In the genomic region with DNA sequence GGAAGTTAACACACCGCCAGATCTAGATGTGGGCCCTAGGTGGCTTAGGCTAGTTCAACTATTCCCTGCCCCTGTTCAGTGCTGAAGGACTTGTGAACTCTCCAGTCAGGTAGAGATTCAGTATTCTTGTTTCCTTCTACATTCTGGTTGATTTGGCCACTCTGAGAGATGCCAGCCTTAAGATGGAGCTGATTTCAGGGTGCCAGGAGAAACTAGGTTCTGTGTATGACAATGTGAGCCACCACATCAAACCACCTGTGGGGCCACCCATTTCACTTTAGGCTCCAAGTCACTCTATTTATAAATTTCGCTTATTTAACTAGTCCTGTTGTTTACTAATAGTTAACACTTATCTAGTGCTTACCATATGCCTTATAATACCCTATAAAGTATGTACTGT, we compare ENCODE assay signal across 22 cellular contexts. TPM values are rescaled to one million over a fixed set of nuclear protein-coding genes. Genes with fewer than 3 reads are reported as not detected.
A peak's percentile ranks its signal among the peaks of the same experiment; 100 is the strongest.
DNase-seq lines count a peak whose midpoint lies in the region; ATAC-seq and TF ChIP-seq lines count a peak whose summit lies in the region.
"Had no signal": no experiment of that assay in that cellular context is flagged by ENCODE, and none has a peak within 500 bp of the region (broad histone marks: within the 10 kb centered on the region; RNA-seq: fewer than 3 reads in every experiment).

No MANE protein-coding gene starts in this region.

- H3K27me3 ChIP-seq in SJCRH30, result no peaks in the 10 kb centered on the region
- H3K27me3 ChIP-seq in esophagus muscularis mucosa, result no peaks in the 10 kb centered on the region
- H3K27me3 ChIP-seq: body of pancreas, gastrocnemius medialis, pancreas, thyroid gland had no signal

- no peaks in the 10 kb centered on the region for H3K9me3 ChIP-seq in SJCRH30 (replicated peaks)
- no peaks in the 10 kb centered on the region for H3K9me3 ChIP-seq in esophagus muscularis mucosa
- H3K9me3 ChIP-seq: body of pancreas, gastrocnemius medialis, pancreas, thyroid gland had no signal

- H3K36me3 ChIP-seq in SJCRH30 (peaks cover 3% of the 10 kb centered on the region; the same call in 1 of the 2 replicates), esophagus muscularis mucosa (no peaks in the 10 kb centered on the region)
- H3K36me3 ChIP-seq: gastrocnemius medialis, pancreas, thyroid gland had no signal

- ATAC-seq in sciatic nerve, result peak; percentile 47
- no peak for ATAC-seq in HG02973 (IDR thresholded peaks at IDR 0.05; ENCODE audit: unreplicated experiment)
- ATAC-seq: activated CD4-positive, CD25-positive, alpha-beta regulatory T cell treated with anti-CD3 and anti-CD28 coated beads, Interleukin-2, amount 50 U/mL, for 24 hours; body of pancreas; gastrocnemius medialis; HCT116 had no signal

- H3K27me3 Mint-ChIP-seq in activated CD4-positive, alpha-beta memory T cell treated with anti-CD3 and anti-CD28 coated beads for 36 hours, result peaks cover 19% of the 10 kb centered on the region
- H3K27me3 Mint-ChIP-seq in activated CD4-positive, alpha-beta memory T cell treated with anti-CD3 and anti-CD28 coated beads, Interleukin-2, amount 10 ng/mL, durations not matched to agents 7 days and 5 days, result peaks cover 10% of the 10 kb centered on the region
- H3K27me3 Mint-ChIP-seq: dendritic cell treated with granulocyte-macrophage colony-stimulating factor and Interleukin-4, amounts not matched to agents 40 ng/mL and 50 ng/mL, for 4 days had no signal

- POLR2A ChIA-PET in activated CD4-positive, alpha-beta memory T cell treated with anti-CD3 and anti-CD28 coated beads for 36 hours (lab: Charles Lee), result interaction anchor here (1.4 kb wide), 1 partner anchor 26 kb away, joined by 3 read pairs; a partner anchor contains a TSS
- POLR2A ChIA-PET in activated CD4-positive, alpha-beta memory T cell treated with anti-CD3 and anti-CD28 coated beads, Interleukin-2, amount 10 ng/mL, durations not matched to agents 7 days and 5 days (lab: Charles Lee), result no interaction called here
- POLR2A ChIA-PET in GM10248 (lab: Yijun Ruan, JAX), result no interaction called here

- WGBS in esophagus muscularis mucosa, result 94% methylated on average over 2 of the region's 2 CpGs

- H3K4me3 Mint-ChIP-seq in activated CD4-positive, alpha-beta memory T cell treated with anti-CD3 and anti-CD28 coated beads for 36 hours, result no peak overlapping the region
- H3K4me3 Mint-ChIP-seq in activated CD4-positive, alpha-beta memory T cell treated with anti-CD3 and anti-CD28 coated beads, Interleukin-2, amount 10 ng/mL, durations not matched to agents 7 days and 5 days, result no peak overlapping the region
- H3K4me3 Mint-ChIP-seq: dendritic cell treated with granulocyte-macrophage colony-stimulating factor and Interleukin-4, amounts not matched to agents 40 ng/mL and 50 ng/mL, for 4 days had no signal

- TF ChIP-seq EP300 in esophagus muscularis mucosa (IDR thresholded peaks at IDR 0.05), result no peak

- intact Hi-C loops in activated CD4-positive, alpha-beta memory T cell treated with anti-CD3 and anti-CD28 coated beads for 36 hours (cut with micrococcal nuclease), result loop anchor here (2.0 to 5.0 kb wide), 2 partner anchors 65 to 67 kb away; no protein-coding TSS in a partner anchor
- intact Hi-C loops in esophagus muscularis mucosa (cut with DNase I) (no loop called here), sciatic nerve (cut with DNase I) (no loop called here)

- peaks cover 18% of the 10 kb centered on the region for H3K4me1 Mint-ChIP-seq in activated CD4-positive, alpha-beta memory T cell treated with anti-CD3 and anti-CD28 coated beads for 36 hours (ENCODE audit: low read depth)
- H3K4me1 Mint-ChIP-seq in activated CD4-positive, alpha-beta memory T cell treated with anti-CD3 and anti-CD28 coated beads, Interleukin-2, amount 10 ng/mL, durations not matched to agents 7 days and 5 days, result peaks cover 11% of the 10 kb centered on the region

- H3K4me3 ChIP-seq in SJCRH30 (no peak overlapping the region), esophagus muscularis mucosa (no peak overlapping the region)
- H3K4me3 ChIP-seq: body of pancreas, gastrocnemius medialis, pancreas, thyroid gland had no signal

- no peak overlapping the region for H3K27ac Mint-ChIP-seq in activated CD4-positive, alpha-beta memory T cell treated with anti-CD3 and anti-CD28 coated beads for 36 hours
- no peak overlapping the region for H3K27ac Mint-ChIP-seq in activated CD4-positive, alpha-beta memory T cell treated with anti-CD3 and anti-CD28 coated beads, Interleukin-2, amount 10 ng/mL, durations not matched to agents 7 days and 5 days
- H3K27ac Mint-ChIP-seq: dendritic cell treated with granulocyte-macrophage colony-stimulating factor and Interleukin-4, amounts not matched to agents 40 ng/mL and 50 ng/mL, for 4 days had no signal

- TF ChIP-seq CTCF in esophagus muscularis mucosa (IDR thresholded peaks at IDR 0.05) (no peak), GM10248 (IDR thresholded peaks at IDR 0.05; ENCODE audit: control extremely low read depth, extremely low read depth, low read depth, missing control alignments) (no peak)

- H3K9me3 Mint-ChIP-seq in activated CD4-positive, alpha-beta memory T cell treated with anti-CD3 and anti-CD28 coated beads for 36 hours, result no peaks in the 10 kb centered on the region
- no peaks in the 10 kb centered on the region for H3K9me3 Mint-ChIP-seq in activated CD4-positive, alpha-beta memory T cell treated with anti-CD3 and anti-CD28 coated beads, Interleukin-2, amount 10 ng/mL, durations not matched to agents 7 days and 5 days
- H3K9me3 Mint-ChIP-seq: dendritic cell treated with granulocyte-macrophage colony-stimulating factor and Interleukin-4, amounts not matched to agents 40 ng/mL and 50 ng/mL, for 4 days had no signal

- TF ChIP-seq POLR2A in esophagus muscularis mucosa (IDR thresholded peaks at IDR 0.05; ENCODE audit: low read depth), result no peak

- CTCF ChIA-PET in activated CD4-positive, alpha-beta memory T cell treated with anti-CD3 and anti-CD28 coated beads for 36 hours (lab: Charles Lee), result no interaction called here
- CTCF ChIA-PET in activated CD4-positive, alpha-beta memory T cell treated with anti-CD3 and anti-CD28 coated beads, Interleukin-2, amount 10 ng/mL, durations not matched to agents 7 days and 5 days (lab: Charles Lee), result interaction anchor here (1.8 kb wide), 1 partner anchor 25 kb away, joined by 8 read pairs; a partner anchor contains a TSS
- CTCF ChIA-PET in GM10248 (lab: Yijun Ruan, JAX), result no interaction called here

- peak; percentile 25 for DNase-seq in activated CD4-positive, alpha-beta memory T cell treated with anti-CD3 and anti-CD28 coated beads for 36 hours
- DNase-seq in activated CD4-positive, alpha-beta memory T cell treated with anti-CD3 and anti-CD28 coated beads, Interleukin-2, amount 10 ng/mL, durations not matched to agents 7 days and 5 days, result no peak
- no peak for DNase-seq in SJCRH30
- DNase-seq in esophagus muscularis mucosa (ENCODE audit: extremely low spot score), result no peak
- no peak for DNase-seq in sciatic nerve (ENCODE audit: low spot score)
- DNase-seq in GM10248 (ENCODE audit: extremely low spot score), result no peak
- no peak for DNase-seq in stimulated activated naive CD4-positive, alpha-beta T cell (lab: John Stamatoyannopoulos, UW)
- DNase-seq: activated CD8-positive, alpha-beta memory T cell treated with anti-CD3 and anti-CD28 coated beads, Interleukin-2, amount 50 U/mL, for 4 hours; activated naive CD4-positive, alpha-beta T cell; body of pancreas; gastrocnemius medialis; KBM-7; NCI-H2107; NCI-H526 treated with DMSO at 0.1 percent for 48 hours; pancreas; small intestine; T1000; thyroid gland had no signal

- H3K27ac ChIP-seq in SJCRH30 (peak overlapping the region; percentile 49), esophagus muscularis mucosa (replicated peaks in 1 of 4) (peak overlapping the region in 3 of 4 donors; percentile 10 to 45 (median 31))
- H3K27ac ChIP-seq: body of pancreas, pancreas, thyroid gland had no signal

- H3K4me1 ChIP-seq in SJCRH30 (peaks cover 15% of the 10 kb centered on the region), esophagus muscularis mucosa (peaks cover 13 to 70% (median 63%) of the 10 kb centered on the region in 4 donors)
- H3K4me1 ChIP-seq: body of pancreas had no signal

- H3K36me3 Mint-ChIP-seq in activated CD4-positive, alpha-beta memory T cell treated with anti-CD3 and anti-CD28 coated beads for 36 hours, result no peaks in the 10 kb centered on the region
- H3K36me3 Mint-ChIP-seq in activated CD4-positive, alpha-beta memory T cell treated with anti-CD3 and anti-CD28 coated beads, Interleukin-2, amount 10 ng/mL, durations not matched to agents 7 days and 5 days (ENCODE audit: low read depth), result no peaks in the 10 kb centered on the region

RNA-seq across cellular contexts. Expression of a gene that starts 26.0 kb away (rescaled TPM):
- 1 to 10 TPM; 3.2 to 3.4 TPM for total RNA-seq in activated CD4-positive, alpha-beta memory T cell treated with anti-CD3 and anti-CD28 coated beads for 36 hours
- total RNA-seq in activated CD4-positive, alpha-beta memory T cell treated with anti-CD3 and anti-CD28 coated beads, Interleukin-2, amount 10 ng/mL, durations not matched to agents 7 days and 5 days, result 1 to 10 TPM; 3.3 TPM
- 15.5 and 18.7 TPM in 2 replicates for total RNA-seq in SJCRH30 (2014; rRNA removed; shearing (Covaris generic))
- total RNA-seq in esophagus muscularis mucosa (10 to 100 TPM; 35.7 to 44.9 (median 37.5) TPM), sciatic nerve (52.0 TPM)
